In genomic region chr20:59020938-59021551, GRCh38 we compare ENCODE assay signal across 1 cellular context.
TF ChIP-seq lines count a peak whose summit lies in the region.

No MANE protein-coding gene starts in this region.

TF ChIP-seq in IMR-90, 13 proteins besides CTCF, POLR2A, EP300 and RAD21:
- TF ChIP-seq SMC3 (IDR thresholded peaks at IDR 0.05; ENCODE audit: low read depth, low read length) (no peak), CHD1 (IDR thresholded peaks at IDR 0.05; ENCODE audit: low read depth, low read length) (0 out of 2 replicates have a peak, but pooled peaks have one; percentile 51), USF2 (IDR thresholded peaks at IDR 0.05; ENCODE audit: low read depth, low read length) (no peak), RFX5 (IDR thresholded peaks at IDR 0.05; ENCODE audit: low read depth, low read length) (no peak), MAZ (IDR thresholded peaks at IDR 0.05; ENCODE audit: borderline replicate concordance, low read depth, low read length) (no peak), MAFK (IDR thresholded peaks at IDR 0.05; ENCODE audit: low read depth, low read length) (peak; percentile 44; the same call in 1 of the 2 replicates), BHLHE40 (IDR thresholded peaks at IDR 0.05; ENCODE audit: low read depth, low read length) (no peak), ELK1 (IDR thresholded peaks at IDR 0.05; ENCODE audit: borderline replicate concordance, low read depth, low read length) (no peak), NFE2L2 (IDR thresholded peaks at IDR 0.05; ENCODE audit: low read depth, low read length) (no peak)
